8 cellular contexts compared by ENCODE assay signal in the genomic region with DNA sequence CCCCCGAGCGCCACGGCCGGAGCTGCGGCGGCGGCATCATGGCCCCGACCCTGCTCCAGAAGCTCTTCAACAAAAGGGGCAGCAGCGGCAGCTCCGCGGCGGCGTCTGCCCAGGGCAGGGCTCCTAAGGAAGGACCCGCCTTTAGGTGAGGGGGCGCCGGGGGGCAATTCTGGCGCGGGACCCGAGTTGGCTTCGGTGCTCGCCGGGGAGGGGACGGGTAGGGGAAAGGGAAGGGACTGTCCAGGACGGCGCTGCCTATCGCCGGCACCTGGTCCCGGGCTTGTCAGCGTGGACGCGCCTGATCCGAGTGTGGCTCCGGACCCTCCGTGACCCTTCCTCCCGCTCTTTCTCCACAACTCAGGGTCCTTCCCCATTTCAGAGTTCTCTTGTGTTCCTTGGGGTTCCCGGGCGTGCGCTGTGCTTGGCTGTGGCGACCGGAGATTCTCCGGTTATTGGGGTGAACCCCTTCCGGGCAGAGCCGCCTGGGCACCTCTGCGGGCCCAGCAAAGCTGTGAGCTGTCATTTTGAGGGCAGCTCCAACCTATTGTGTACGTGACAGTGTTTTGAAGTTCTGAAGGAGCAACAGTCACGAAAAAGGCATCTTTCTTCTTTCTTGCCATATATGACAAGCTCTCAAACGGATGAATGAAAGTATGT. TPM values are rescaled to one million over a fixed set of nuclear protein-coding genes. Genes with fewer than 3 reads are reported as not detected.
DNase-seq lines count a peak whose midpoint lies in the region; ATAC-seq and TF ChIP-seq lines count a peak whose summit lies in the region.

No MANE protein-coding gene starts in this region.

- peak; percentile 41 for DNase-seq in ELF-1 (ENCODE audit: low read depth, low spot score)
- DNase-seq in HCEC 1CT: peak; percentile 28
- peak; percentile 34 for DNase-seq in MM.1S
- DNase-seq in activated CD8-positive, alpha-beta memory T cell treated with anti-CD3 and anti-CD28 coated beads, Interleukin-2, amount 10 ng/mL, durations not matched to agents 7 days and 5 days: peak; percentile 71
- peak; percentile 43 for DNase-seq in endothelial cell (ENCODE audit: low spot score)
- peak; percentile 13 for DNase-seq in stimulated activated naive CD4-positive, alpha-beta T cell treated with Interleukin-2 at 50 U/mL for 16 hours (lab: John Stamatoyannopoulos, UW)
- no peak for DNase-seq in NCI-H2081 (lab: John Stamatoyannopoulos, UW)

- H3F3A ChIP-seq in MM.1S (ENCODE audit: insufficient read depth, low read length): peaks cover 8% of the 10 kb centered on the region; the same call in 1 of the 2 replicates

- H3K9me3 ChIP-seq in MM.1S (replicated peaks; ENCODE audit: insufficient read depth, low read length): no peaks in the 10 kb centered on the region
- no peaks in the 10 kb centered on the region for H3K9me3 ChIP-seq in mucosa of rectum (ENCODE audit: control insufficient read depth in 2 of 2, low read length in 2 of 2)

- no peaks in the 10 kb centered on the region for H3K9me2 ChIP-seq in MM.1S (replicated peaks; ENCODE audit: insufficient read depth, low read length)

- H4K20me1 ChIP-seq in MM.1S (ENCODE audit: insufficient read depth, low read length): no peaks in the 10 kb centered on the region

- peak overlapping the region; percentile 61 for H2AFZ ChIP-seq in MM.1S (ENCODE audit: low read length)

- peaks cover 43% of the 10 kb centered on the region for H3K4me1 Mint-ChIP-seq in activated CD8-positive, alpha-beta memory T cell treated with anti-CD3 and anti-CD28 coated beads, Interleukin-2, amount 10 ng/mL, durations not matched to agents 7 days and 5 days
- peaks cover 54% of the 10 kb centered on the region for H3K4me1 Mint-ChIP-seq in endothelial cell (ENCODE audit: unreplicated experiment)

- H3K79me2 ChIP-seq in MM.1S (ENCODE audit: low read length): peaks cover 51% of the 10 kb centered on the region

- H3K4me1 ChIP-seq in MM.1S (ENCODE audit: low read length) (no peaks in the 10 kb centered on the region), mucosa of rectum (ENCODE audit: control insufficient read depth in 2 of 2, insufficient read depth in 2 of 2, low read length in 2 of 2) (peaks cover 9 to 37% of the 10 kb centered on the region in 2 donors)

- peak overlapping the region; percentile 93 for H3K4me3 Mint-ChIP-seq in activated CD8-positive, alpha-beta memory T cell treated with anti-CD3 and anti-CD28 coated beads, Interleukin-2, amount 10 ng/mL, durations not matched to agents 7 days and 5 days
- H3K4me3 Mint-ChIP-seq in endothelial cell (ENCODE audit: unreplicated experiment): peak overlapping the region; percentile 98

- peak overlapping the region; percentile 57 for H3K4me2 ChIP-seq in MM.1S (ENCODE audit: low read depth, low read length)

- peak overlapping the region; percentile 92 for H3K27ac Mint-ChIP-seq in activated CD8-positive, alpha-beta memory T cell treated with anti-CD3 and anti-CD28 coated beads, Interleukin-2, amount 10 ng/mL, durations not matched to agents 7 days and 5 days
- peak overlapping the region; percentile 80 for H3K27ac Mint-ChIP-seq in endothelial cell (ENCODE audit: unreplicated experiment)

- no peak for TF ChIP-seq CTCF in MM.1S (IDR thresholded peaks at IDR 0.05; ENCODE audit: low read length)
- TF ChIP-seq CTCF in endothelial cell (IDR thresholded peaks at IDR 0.05; ENCODE audit: unreplicated experiment): no peak

- CTCF ChIA-PET in activated CD8-positive, alpha-beta memory T cell treated with anti-CD3 and anti-CD28 coated beads, Interleukin-2, amount 10 ng/mL, durations not matched to agents 7 days and 5 days (lab: Charles Lee): interaction anchor here (0.8 to 1.9 kb wide), 7 partner anchors 41 to 98 kb away, joined by 3 to 8 read pairs (median 3); no protein-coding TSS in a partner anchor

- H3K36me3 Mint-ChIP-seq in activated CD8-positive, alpha-beta memory T cell treated with anti-CD3 and anti-CD28 coated beads, Interleukin-2, amount 10 ng/mL, durations not matched to agents 7 days and 5 days: peaks cover 6% of the 10 kb centered on the region
- H3K36me3 Mint-ChIP-seq in endothelial cell (ENCODE audit: low read depth, unreplicated experiment): peaks cover 4% of the 10 kb centered on the region

- H3K27me3 ChIP-seq in MM.1S (replicated peaks; ENCODE audit: insufficient read depth, low read length): no peaks in the 10 kb centered on the region
- no peaks in the 10 kb centered on the region for H3K27me3 ChIP-seq in mucosa of rectum (ENCODE audit: control insufficient read depth in 2 of 2, insufficient read depth in 2 of 2, low read length in 2 of 2)

- H3K36me3 ChIP-seq in MM.1S (replicated peaks; ENCODE audit: insufficient read depth, low read length) (no peaks in the 10 kb centered on the region), mucosa of rectum (ENCODE audit: control insufficient read depth in 2 of 2, insufficient read depth in 2 of 2, low read length in 2 of 2) (no peaks in the 10 kb centered on the region)

- no peaks in the 10 kb centered on the region for H3K9me3 Mint-ChIP-seq in activated CD8-positive, alpha-beta memory T cell treated with anti-CD3 and anti-CD28 coated beads, Interleukin-2, amount 10 ng/mL, durations not matched to agents 7 days and 5 days (ENCODE audit: low read depth)
- H3K9me3 Mint-ChIP-seq in endothelial cell (ENCODE audit: unreplicated experiment): no peaks in the 10 kb centered on the region

- H3K27me3 Mint-ChIP-seq in activated CD8-positive, alpha-beta memory T cell treated with anti-CD3 and anti-CD28 coated beads, Interleukin-2, amount 10 ng/mL, durations not matched to agents 7 days and 5 days: peaks cover 7% of the 10 kb centered on the region
- H3K27me3 Mint-ChIP-seq in endothelial cell (ENCODE audit: unreplicated experiment): peaks cover 9% of the 10 kb centered on the region

- H3K27ac ChIP-seq in MM.1S (ENCODE audit: low read length) (no peak overlapping the region), mucosa of rectum (ENCODE audit: low read depth in 2 of 2, low read length in 2 of 2) (peak overlapping the region; percentile 77 to 79)

- H3K4me3 ChIP-seq in MM.1S (ENCODE audit: low read length) (peak overlapping the region; percentile 77), mucosa of rectum (ENCODE audit: low read length in 2 of 2) (peak overlapping the region; percentile 91 to 93)

- H3K9ac ChIP-seq in MM.1S (ENCODE audit: low read length): peak overlapping the region; percentile 62
- H3K9ac ChIP-seq in mucosa of rectum (ENCODE audit: low read depth in 1 of 2, low read length in 2 of 2): peak overlapping the region; percentile 84 to 92

- ATAC-seq in activated CD8-positive, alpha-beta memory T cell treated with anti-CD3 and anti-CD28 coated beads, Interleukin-2, amount 10 ng/mL, durations not matched to agents 7 days and 5 days: peak; percentile 59

RNA-seq across cellular contexts. Expression of a gene that starts 0.5 kb away (rescaled TPM):
- total RNA-seq in activated CD8-positive, alpha-beta memory T cell treated with anti-CD3 and anti-CD28 coated beads, Interleukin-2, amount 10 ng/mL, durations not matched to agents 7 days and 5 days: 10 to 100 TPM; 12.3 to 17.1 TPM
- 34.3 TPM for total RNA-seq in endothelial cell (ENCODE audit: unreplicated experiment)

RNA-seq across cellular contexts. Expression of a gene that starts 46.1 kb away (rescaled TPM):
- total RNA-seq in activated CD8-positive, alpha-beta memory T cell treated with anti-CD3 and anti-CD28 coated beads, Interleukin-2, amount 10 ng/mL, durations not matched to agents 7 days and 5 days: 10 to 100 TPM; 39.4 to 43.9 TPM
- 14.7 TPM for total RNA-seq in endothelial cell (ENCODE audit: unreplicated experiment)

Comparison
In these comparisons a context has a peak if more than half of its experiments do, and no peak if none do; other contexts are left out.
1. DNase-seq: peak in ELF-1 (single experiment), HCEC 1CT (single experiment), MM.1S (single experiment), activated CD8-positive, alpha-beta memory T cell treated with anti-CD3 and anti-CD28 coated beads, Interleukin-2, amount 10 ng/mL, durations not matched to agents 7 days and 5 days (single experiment), endothelial cell (single experiment) and stimulated activated naive CD4-positive, alpha-beta T cell treated with Interleukin-2 at 50 U/mL for 16 hours (single experiment); none in NCI-H2081 (0 of 2).